In genomic region chr1:248688527-248689298, GRCh38 we compare ENCODE assay signal across 1 cellular context.
TF ChIP-seq lines count a peak whose summit lies in the region.

No MANE protein-coding gene starts in this region.

TF ChIP-seq in HepG2, 621 proteins besides CTCF, POLR2A, EP300 and RAD21:
- TF ChIP-seq, protein P1, sequence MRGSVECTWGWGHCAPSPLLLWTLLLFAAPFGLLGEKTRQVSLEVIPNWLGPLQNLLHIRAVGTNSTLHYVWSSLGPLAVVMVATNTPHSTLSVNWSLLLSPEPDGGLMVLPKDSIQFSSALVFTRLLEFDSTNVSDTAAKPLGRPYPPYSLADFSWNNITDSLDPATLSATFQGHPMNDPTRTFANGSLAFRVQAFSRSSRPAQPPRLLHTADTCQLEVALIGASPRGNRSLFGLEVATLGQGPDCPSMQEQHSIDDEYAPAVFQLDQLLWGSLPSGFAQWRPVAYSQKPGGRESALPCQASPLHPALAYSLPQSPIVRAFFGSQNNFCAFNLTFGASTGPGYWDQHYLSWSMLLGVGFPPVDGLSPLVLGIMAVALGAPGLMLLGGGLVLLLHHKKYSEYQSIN (CRISPR knock-in tag; IDR thresholded peaks at IDR 0.05; ENCODE audit: borderline replicate concordance), result no peak
- TF ChIP-seq SNAI1 (CRISPR knock-in tag; IDR thresholded peaks at IDR 0.05; ENCODE audit: borderline replicate concordance), result no peak
- TF ChIP-seq CCDC6 (CRISPR knock-in tag; IDR thresholded peaks at IDR 0.05), result no peak
- no peak for TF ChIP-seq HNRNPUL1 (IDR thresholded peaks at IDR 0.05; ENCODE audit: low read depth, low read length)
- TF ChIP-seq ZNF34 (CRISPR knock-in tag; IDR thresholded peaks at IDR 0.05; ENCODE audit: borderline replicate concordance), result no peak
- TF ChIP-seq, protein P2, sequence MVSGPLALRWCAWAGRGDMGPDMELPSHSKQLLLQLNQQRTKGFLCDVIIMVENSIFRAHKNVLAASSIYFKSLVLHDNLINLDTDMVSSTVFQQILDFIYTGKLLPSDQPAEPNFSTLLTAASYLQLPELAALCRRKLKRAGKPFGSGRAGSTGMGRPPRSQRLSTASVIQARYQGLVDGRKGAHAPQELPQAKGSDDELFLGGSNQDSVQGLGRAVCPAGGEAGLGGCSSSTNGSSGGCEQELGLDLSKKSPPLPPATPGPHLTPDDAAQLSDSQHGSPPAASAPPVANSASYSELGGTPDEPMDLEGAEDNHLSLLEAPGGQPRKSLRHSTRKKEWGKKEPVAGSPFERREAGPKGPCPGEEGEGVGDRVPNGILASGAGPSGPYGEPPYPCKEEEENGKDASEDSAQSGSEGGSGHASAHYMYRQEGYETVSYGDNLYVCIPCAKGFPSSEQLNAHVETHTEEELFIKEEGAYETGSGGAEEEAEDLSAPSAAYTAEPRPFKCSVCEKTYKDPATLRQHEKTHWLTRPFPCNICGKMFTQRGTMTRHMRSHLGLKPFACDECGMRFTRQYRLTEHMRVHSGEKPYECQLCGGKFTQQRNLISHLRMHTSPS (CRISPR knock-in tag; IDR thresholded peaks at IDR 0.05; ENCODE audit: low read depth), result no peak
- TF ChIP-seq, protein P3, sequence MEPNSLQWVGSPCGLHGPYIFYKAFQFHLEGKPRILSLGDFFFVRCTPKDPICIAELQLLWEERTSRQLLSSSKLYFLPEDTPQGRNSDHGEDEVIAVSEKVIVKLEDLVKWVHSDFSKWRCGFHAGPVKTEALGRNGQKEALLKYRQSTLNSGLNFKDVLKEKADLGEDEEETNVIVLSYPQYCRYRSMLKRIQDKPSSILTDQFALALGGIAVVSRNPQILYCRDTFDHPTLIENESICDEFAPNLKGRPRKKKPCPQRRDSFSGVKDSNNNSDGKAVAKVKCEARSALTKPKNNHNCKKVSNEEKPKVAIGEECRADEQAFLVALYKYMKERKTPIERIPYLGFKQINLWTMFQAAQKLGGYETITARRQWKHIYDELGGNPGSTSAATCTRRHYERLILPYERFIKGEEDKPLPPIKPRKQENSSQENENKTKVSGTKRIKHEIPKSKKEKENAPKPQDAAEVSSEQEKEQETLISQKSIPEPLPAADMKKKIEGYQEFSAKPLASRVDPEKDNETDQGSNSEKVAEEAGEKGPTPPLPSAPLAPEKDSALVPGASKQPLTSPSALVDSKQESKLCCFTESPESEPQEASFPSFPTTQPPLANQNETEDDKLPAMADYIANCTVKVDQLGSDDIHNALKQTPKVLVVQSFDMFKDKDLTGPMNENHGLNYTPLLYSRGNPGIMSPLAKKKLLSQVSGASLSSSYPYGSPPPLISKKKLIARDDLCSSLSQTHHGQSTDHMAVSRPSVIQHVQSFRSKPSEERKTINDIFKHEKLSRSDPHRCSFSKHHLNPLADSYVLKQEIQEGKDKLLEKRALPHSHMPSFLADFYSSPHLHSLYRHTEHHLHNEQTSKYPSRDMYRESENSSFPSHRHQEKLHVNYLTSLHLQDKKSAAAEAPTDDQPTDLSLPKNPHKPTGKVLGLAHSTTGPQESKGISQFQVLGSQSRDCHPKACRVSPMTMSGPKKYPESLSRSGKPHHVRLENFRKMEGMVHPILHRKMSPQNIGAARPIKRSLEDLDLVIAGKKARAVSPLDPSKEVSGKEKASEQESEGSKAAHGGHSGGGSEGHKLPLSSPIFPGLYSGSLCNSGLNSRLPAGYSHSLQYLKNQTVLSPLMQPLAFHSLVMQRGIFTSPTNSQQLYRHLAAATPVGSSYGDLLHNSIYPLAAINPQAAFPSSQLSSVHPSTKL (CRISPR knock-in tag; IDR thresholded peaks at IDR 0.05), result no peak
- TF ChIP-seq ONECUT2 (CRISPR knock-in tag; IDR thresholded peaks at IDR 0.05), result no peak
- no peak for TF ChIP-seq RAD51 (IDR thresholded peaks at IDR 0.05; ENCODE audit: borderline replicate concordance)
- no peak for TF ChIP-seq KDM3A (CRISPR knock-in tag; IDR thresholded peaks at IDR 0.05; ENCODE audit: low read depth)
- TF ChIP-seq HOMEZ (CRISPR knock-in tag; IDR thresholded peaks at IDR 0.05; ENCODE audit: low read depth), result no peak
- no peak for TF ChIP-seq ZNF331 (CRISPR knock-in tag; IDR thresholded peaks at IDR 0.05)
- no peak for TF ChIP-seq PTBP1 (IDR thresholded peaks at IDR 0.05; ENCODE audit: low read depth, low read length, poor library complexity, severe bottlenecking)
